19 cellular contexts compared by ENCODE assay signal in genomic region chr4:74045247-74045646, GRCh38. TPM values are rescaled to one million over a fixed set of nuclear protein-coding genes. Genes with fewer than 3 reads are reported as not detected.
DNase-seq lines count a peak whose midpoint lies in the region; ATAC-seq and TF ChIP-seq lines count a peak whose summit lies in the region.
"Had no signal": no experiment of that assay in that cellular context is flagged by ENCODE, and none has a peak within 500 bp of the region (broad histone marks: within the 10 kb centered on the region; RNA-seq: fewer than 3 reads in every experiment).

No MANE protein-coding gene starts in this region.

- H3K9me3 ChIP-seq in PC-3 (ENCODE audit: low read length) = peaks cover 9% of the 10 kb centered on the region; the same call in 1 of the 2 replicates
- H3K9me3 ChIP-seq: BE2C had no signal

- H2AFZ ChIP-seq in ACC112 (ENCODE audit: low read length, unreplicated experiment) = no peak overlapping the region
- peak overlapping the region; percentile 46 for H2AFZ ChIP-seq in PC-3 (ENCODE audit: low read length)
- H2AFZ ChIP-seq: GM23248 had no signal

- H3K4me2 ChIP-seq in PC-3 (ENCODE audit: low read length) = peak overlapping the region; percentile 58

- no peaks in the 10 kb centered on the region for H3F3A ChIP-seq in PC-3 (ENCODE audit: low read length, unreplicated experiment)

- DNase-seq in EH (ENCODE audit: low read depth) (peak; percentile 10), PC-3 (no peak), foreskin keratinocyte (no peak), HT-29 (ENCODE audit: low spot score) (no peak), AG08395 (ENCODE audit: low spot score) (no peak)
- DNase-seq in activated CD4-positive, alpha-beta memory T cell treated with anti-CD3 and anti-CD28 coated beads, Interleukin-2, amount 10 ng/mL, durations not matched to agents 7 days and 5 days = no peak
- DNase-seq: BE2C; CD8-positive, alpha-beta T cell; COR-L47; DND-41; GF-D8 had no signal

- BruUV-seq in PC-3 (replicated peaks; lab: Mats Ljungman, UMichigan) = no TSS peak

- H3K4me3 ChIP-seq in ACC112 (ENCODE audit: low read depth, low read length) (no peak overlapping the region), PC-3 (ENCODE audit: low read length) (peak overlapping the region; percentile 18)
- H3K4me3 ChIP-seq: GM23248 had no signal

- H3K9me3 Mint-ChIP-seq in activated CD4-positive, alpha-beta memory T cell treated with anti-CD3 and anti-CD28 coated beads, Interleukin-2, amount 10 ng/mL, durations not matched to agents 7 days and 5 days = no peaks in the 10 kb centered on the region

- no peak overlapping the region for H3K4me3 Mint-ChIP-seq in activated CD4-positive, alpha-beta memory T cell treated with anti-CD3 and anti-CD28 coated beads, Interleukin-2, amount 10 ng/mL, durations not matched to agents 7 days and 5 days
- H3K4me3 Mint-ChIP-seq: CD14-positive monocyte; CD8-positive, alpha-beta T cell; IgD-negative memory B cell had no signal

- no peaks in the 10 kb centered on the region for H3K9me2 ChIP-seq in PC-3 (replicated peaks; ENCODE audit: low read length)

- no peaks in the 10 kb centered on the region for H3K36me3 Mint-ChIP-seq in activated CD4-positive, alpha-beta memory T cell treated with anti-CD3 and anti-CD28 coated beads, Interleukin-2, amount 10 ng/mL, durations not matched to agents 7 days and 5 days (ENCODE audit: low read depth)
- H3K36me3 Mint-ChIP-seq: CD14-positive monocyte; CD8-positive, alpha-beta T cell; IgD-negative memory B cell had no signal

- H3K4me1 ChIP-seq in ACC112 (ENCODE audit: control insufficient read depth, insufficient read depth, low read length, unreplicated experiment) = peaks cover 32% of the 10 kb centered on the region
- peaks cover 18% of the 10 kb centered on the region for H3K4me1 ChIP-seq in PC-3 (ENCODE audit: insufficient read depth, low read length)
- peaks cover 11% of the 10 kb centered on the region for H3K4me1 ChIP-seq in foreskin keratinocyte
- H3K4me1 ChIP-seq: BE2C had no signal

- ATAC-seq in PC-3 (peak; percentile 68), foreskin keratinocyte (no peak), GM21381 (IDR thresholded peaks at IDR 0.05; ENCODE audit: unreplicated experiment) (no peak)
- ATAC-seq: CD8-positive, alpha-beta T cell; HCT116 had no signal

- no peak for TF ChIP-seq CTCF in PC-3 (conservative IDR thresholded peaks at IDR 0.05; ENCODE audit: low read depth, low read length)
- no peak for TF ChIP-seq CTCF in foreskin keratinocyte (conservative IDR thresholded peaks at IDR 0.05)

- H3K9ac ChIP-seq in PC-3 (ENCODE audit: low read length) = no peak overlapping the region
- H3K9ac ChIP-seq: GM23248 had no signal

- peaks cover 5% of the 10 kb centered on the region for H3K27me3 Mint-ChIP-seq in activated CD4-positive, alpha-beta memory T cell treated with anti-CD3 and anti-CD28 coated beads, Interleukin-2, amount 10 ng/mL, durations not matched to agents 7 days and 5 days

- H3K79me2 ChIP-seq in ACC112 (ENCODE audit: control insufficient read depth, insufficient read depth, low read length, unreplicated experiment) (no peaks in the 10 kb centered on the region), PC-3 (ENCODE audit: low read length) (no peaks in the 10 kb centered on the region)

- intact Hi-C loops in PC-3 (cut with micrococcal nuclease) = no loop called here

- H3K36me3 ChIP-seq in ACC112 (ENCODE audit: insufficient read depth, low read length) = no peaks in the 10 kb centered on the region; the same call in 1 of the 2 replicates
- H3K36me3 ChIP-seq in PC-3 (ENCODE audit: low read depth, low read length) = no peaks in the 10 kb centered on the region; the same call in 1 of the 2 replicates
- H3K36me3 ChIP-seq: BE2C had no signal

- H3K27ac Mint-ChIP-seq in activated CD4-positive, alpha-beta memory T cell treated with anti-CD3 and anti-CD28 coated beads, Interleukin-2, amount 10 ng/mL, durations not matched to agents 7 days and 5 days = no peak overlapping the region
- H3K27ac Mint-ChIP-seq: CD8-positive, alpha-beta T cell had no signal

- POLR2A ChIA-PET in PC-3 (lab: Charles Lee; ENCODE audit: unreplicated experiment) = no interaction called here
- POLR2A ChIA-PET in activated CD4-positive, alpha-beta memory T cell treated with anti-CD3 and anti-CD28 coated beads, Interleukin-2, amount 10 ng/mL, durations not matched to agents 7 days and 5 days (lab: Charles Lee) = no interaction called here

- CTCF ChIA-PET in PC-3 (lab: Charles Lee) = no interaction called here
- CTCF ChIA-PET in activated CD4-positive, alpha-beta memory T cell treated with anti-CD3 and anti-CD28 coated beads, Interleukin-2, amount 10 ng/mL, durations not matched to agents 7 days and 5 days (lab: Charles Lee) = no interaction called here

- H3K4me1 Mint-ChIP-seq in activated CD4-positive, alpha-beta memory T cell treated with anti-CD3 and anti-CD28 coated beads, Interleukin-2, amount 10 ng/mL, durations not matched to agents 7 days and 5 days = no peaks in the 10 kb centered on the region
- H3K4me1 Mint-ChIP-seq: IgD-negative memory B cell had no signal

- H3K27me3 ChIP-seq in ACC112 (ENCODE audit: insufficient read depth, low read length) = no peaks in the 10 kb centered on the region
- no peaks in the 10 kb centered on the region for H3K27me3 ChIP-seq in PC-3 (ENCODE audit: low read length)
- no peaks in the 10 kb centered on the region for H3K27me3 ChIP-seq in foreskin keratinocyte

- no peaks in the 10 kb centered on the region for H4K20me1 ChIP-seq in PC-3 (ENCODE audit: low read length)

- peak overlapping the region; percentile 50; the same call in 1 of the 2 replicates for H3K27ac ChIP-seq in ACC112 (ENCODE audit: low read depth, low read length)
- H3K27ac ChIP-seq in PC-3 (ENCODE audit: low read length) = peak overlapping the region; percentile 8; the same call in 1 of the 2 replicates
- H3K27ac ChIP-seq in foreskin keratinocyte = peak overlapping the region; percentile 30
- H3K27ac ChIP-seq: GM23248 had no signal

RNA-seq across cellular contexts. Expression of gene CXCL3, which starts 6.8 kb away (rescaled TPM):
- total RNA-seq in PC-3 (2014; rRNA removed) (25.1 and 28.9 TPM in 2 replicates), foreskin keratinocyte (2.0 and 4.9 TPM in 2 replicates)
- 2.7 and 6.2 TPM in 2 replicates for polyA plus RNA-seq in foreskin keratinocyte
- total RNA-seq in activated CD4-positive, alpha-beta memory T cell treated with anti-CD3 and anti-CD28 coated beads, Interleukin-2, amount 10 ng/mL, durations not matched to agents 7 days and 5 days = not detected
- total RNA-seq in HT-29 (2014; rRNA removed; shearing (Covaris generic)) = 1.1 and 1.5 TPM in 2 replicates
- total RNA-seq: A172, GM23248 had no signal
- polyA plus RNA-seq: IgD-negative memory B cell had no signal

RNA-seq across cellular contexts. Expression of gene CXCL5, which starts 46.8 kb away (rescaled TPM):
- total RNA-seq in PC-3 (2014; rRNA removed) = 0.55 and 1.0 TPM in 2 replicates
- total RNA-seq in foreskin keratinocyte = 0.85 and 1.7 TPM in 2 replicates
- polyA plus RNA-seq in foreskin keratinocyte = 0.39 and 1.2 TPM in 2 replicates
- total RNA-seq in activated CD4-positive, alpha-beta memory T cell treated with anti-CD3 and anti-CD28 coated beads, Interleukin-2, amount 10 ng/mL, durations not matched to agents 7 days and 5 days = not detected
- total RNA-seq in HT-29 (2014; rRNA removed; shearing (Covaris generic)) = not detected in 2 replicates
- total RNA-seq: A172; CD8-positive, alpha-beta T cell; GM23248 had no signal
- polyA plus RNA-seq: GM23248 had no signal

RNA-seq across cellular contexts. Expression of gene CXCL2, which starts 53.7 kb away (rescaled TPM):
- total RNA-seq in PC-3 (2014; rRNA removed) (165 and 172 TPM in 2 replicates), foreskin keratinocyte (1.5 and 4.0 TPM in 2 replicates)
- 1.5 and 4.0 TPM in 2 replicates for polyA plus RNA-seq in foreskin keratinocyte
- not detected for total RNA-seq in activated CD4-positive, alpha-beta memory T cell treated with anti-CD3 and anti-CD28 coated beads, Interleukin-2, amount 10 ng/mL, durations not matched to agents 7 days and 5 days
- 3.1 and 8.3 TPM in 2 replicates for total RNA-seq in HT-29 (2014; rRNA removed; shearing (Covaris generic))
- total RNA-seq: A172, HT1080 had no signal
- polyA plus RNA-seq: IgD-negative memory B cell had no signal

RNA-seq across cellular contexts. Expression of gene PPBP, which starts 57.3 kb away (rescaled TPM):
- total RNA-seq in PC-3 (2014; rRNA removed) (not detected in 2 replicates), foreskin keratinocyte (not detected in 2 replicates)
- not detected in 2 replicates for polyA plus RNA-seq in foreskin keratinocyte
- not detected for total RNA-seq in activated CD4-positive, alpha-beta memory T cell treated with anti-CD3 and anti-CD28 coated beads, Interleukin-2, amount 10 ng/mL, durations not matched to agents 7 days and 5 days
- total RNA-seq in HT-29 (2014; rRNA removed; shearing (Covaris generic)) = not detected in 2 replicates
- total RNA-seq: A172, GM23248, HT1080 had no signal
- polyA plus RNA-seq: GM23248 had no signal

Comparison
In these comparisons a context has a peak if more than half of its experiments do, and no peak if none do; other contexts are left out.
1. RNA of gene CXCL2, which starts 53.7 kb away (total RNA-seq): 165 to 172 TPM in PC-3; 3.1 to 8.3 TPM in HT-29, 1.5 to 4.0 TPM in foreskin keratinocyte and not detected in activated CD4-positive, alpha-beta memory T cell treated with anti-CD3 and anti-CD28 coated beads, Interleukin-2, amount 10 ng/mL, durations not matched to agents 7 days and 5 days; every median in the first group is over 10 times any median in the second.
2. Peak in every context shown above with its lines, with median percentiles within 50 percentile points of each other: H3K27ac ChIP-seq.